Comparison of ENCODE assay signal across 15 cellular contexts in genomic region chr9:124743686-124744348, GRCh38. TPM values are rescaled to one million over a fixed set of nuclear protein-coding genes. Genes with fewer than 3 reads are reported as not detected.
DNase-seq lines count a peak whose midpoint lies in the region; ATAC-seq and TF ChIP-seq lines count a peak whose summit lies in the region.
"Had no signal": no experiment of that assay in that cellular context is flagged by ENCODE, and none has a peak within 500 bp of the region (broad histone marks: within the 10 kb centered on the region; RNA-seq: fewer than 3 reads in every experiment).

No MANE protein-coding gene starts in this region.

- no peaks in the 10 kb centered on the region for H3K36me3 Mint-ChIP-seq in brain
- H3K36me3 Mint-ChIP-seq in progenitor cell of endocrine pancreas (ENCODE audit: insufficient read depth), result peaks cover 8% of the 10 kb centered on the region
- H3K36me3 Mint-ChIP-seq in naive thymus-derived CD4-positive, alpha-beta T cell, result no peaks in the 10 kb centered on the region
- H3K36me3 Mint-ChIP-seq: activated naive CD8-positive, alpha-beta T cell had no signal

- no peak for ATAC-seq in Panc1
- ATAC-seq in HG03439 (IDR thresholded peaks at IDR 0.05; ENCODE audit: unreplicated experiment), result no peak
- ATAC-seq in naive thymus-derived CD4-positive, alpha-beta T cell, result no peak
- no peak for ATAC-seq in HG02763 (IDR thresholded peaks at IDR 0.05; ENCODE audit: unreplicated experiment)
- ATAC-seq: stimulated activated naive CD8-positive, alpha-beta T cell treated with anti-CD3 and anti-CD28 coated beads, Interleukin-15, Interleukin-2, amounts not matched to agents 100 U/mL and 50 U/mL, for 24 hours had no signal

- CTCF ChIA-PET in Panc1 (lab: Charles Lee), result interaction anchor here (1.3 kb wide), 1 partner anchor 127 kb away, joined by 3 read pairs; no protein-coding TSS in a partner anchor
- CTCF ChIA-PET in naive thymus-derived CD4-positive, alpha-beta T cell (lab: Charles Lee), result interaction anchor here (0.6 kb wide), 1 partner anchor 11 kb away, joined by 4 read pairs; no protein-coding TSS in a partner anchor

- H3K4me1 Mint-ChIP-seq in brain (peaks cover 16% of the 10 kb centered on the region), progenitor cell of endocrine pancreas (ENCODE audit: low read depth) (peaks cover 24% of the 10 kb centered on the region)
- peaks cover 0 to 5% (median 0%) of the 10 kb centered on the region in 7 donors for H3K4me1 Mint-ChIP-seq in naive thymus-derived CD4-positive, alpha-beta T cell
- H3K4me1 Mint-ChIP-seq: central memory CD8-positive, alpha-beta T cell had no signal

- H3K27ac Mint-ChIP-seq in brain (peak overlapping the region in 3 of 5 experiments; percentile 12 to 94 (median 66)), progenitor cell of endocrine pancreas (peak overlapping the region; percentile 25)
- no peak overlapping the region for H3K27ac Mint-ChIP-seq in naive thymus-derived CD4-positive, alpha-beta T cell
- H3K27ac Mint-ChIP-seq: activated naive CD8-positive, alpha-beta T cell had no signal

- intact Hi-C loops in Panc1 (cut with micrococcal nuclease; ENCODE audit: unreplicated experiment), result no loop called here
- intact Hi-C loops in naive thymus-derived CD4-positive, alpha-beta T cell (cut with micrococcal nuclease), result no loop called here

- DNase-seq in GM03348 (ENCODE audit: low spot score) (peak; percentile 5), Panc1 (ENCODE audit: low read depth, low spot score) (no peak), progenitor cell of endocrine pancreas (ENCODE audit: low spot score, unreplicated experiment) (no peak), SKM-1 treated with dmso at 0.1 percent for 144 hours (lab: John Stamatoyannopoulos, UW; ENCODE audit: unreplicated experiment) (no peak)
- no peak for DNase-seq in naive thymus-derived CD4-positive, alpha-beta T cell
- DNase-seq: NCI-H2081 treated with DMSO at 0.1 percent for 48 hours; NCI-H526 treated with DMSO at 0.1 percent for 48 hours; stimulated activated naive CD8-positive, alpha-beta T cell treated with anti-CD3 and anti-CD28 coated beads, Interleukin-15, Interleukin-2, amounts not matched to agents 100 U/mL and 50 U/mL, for 24 hours; T-helper 2 cell had no signal

- H3K9me3 ChIP-seq in Panc1 (ENCODE audit: control insufficient read depth, insufficient read depth, low read depth, low read length), result no peaks in the 10 kb centered on the region
- H3K9me3 ChIP-seq in naive thymus-derived CD4-positive, alpha-beta T cell (ENCODE audit: control insufficient read depth in 2 of 3, low read length in 3 of 3), result no peaks in the 10 kb centered on the region

- peak overlapping the region; percentile 54; the same call in 1 of the 2 replicates for H3K27ac ChIP-seq in Panc1 (ENCODE audit: low read length)
- no peak overlapping the region for H3K27ac ChIP-seq in naive thymus-derived CD4-positive, alpha-beta T cell (ENCODE audit: low read depth, low read length)
- H3K27ac ChIP-seq: C4-2B had no signal

- H3K27me3 ChIP-seq in Panc1 (ENCODE audit: control insufficient read depth, insufficient read depth, low read length), result no peaks in the 10 kb centered on the region
- no peaks in the 10 kb centered on the region for H3K27me3 ChIP-seq in naive thymus-derived CD4-positive, alpha-beta T cell (ENCODE audit: control insufficient read depth in 2 of 2, insufficient read depth in 2 of 2, low read length in 2 of 2)

- BruUV-seq in Panc1 (replicated peaks; lab: Mats Ljungman, UMichigan), result no TSS peak

- in situ Hi-C loops in Panc1 (cut with HindIII; ENCODE audit: low pct_unique_long_range_greater_than_20kb, low sequenced_read_pairs), result no loop called here

- POLR2A ChIA-PET in Panc1 (lab: Charles Lee), result no interaction called here
- POLR2A ChIA-PET in naive thymus-derived CD4-positive, alpha-beta T cell (lab: Charles Lee), result no interaction called here

- TF ChIP-seq CTCF in Panc1 (IDR thresholded peaks at IDR 0.05) (no peak), brain (conservative IDR thresholded peaks at IDR 0.05) (no peak), progenitor cell of endocrine pancreas (IDR thresholded peaks at IDR 0.05; ENCODE audit: unreplicated experiment) (no peak)

- H3K9me3 Mint-ChIP-seq in brain, result no peaks in the 10 kb centered on the region
- H3K9me3 Mint-ChIP-seq in progenitor cell of endocrine pancreas (ENCODE audit: low read depth), result no peaks in the 10 kb centered on the region
- no peaks in the 10 kb centered on the region for H3K9me3 Mint-ChIP-seq in naive thymus-derived CD4-positive, alpha-beta T cell
- H3K9me3 Mint-ChIP-seq: central memory CD8-positive, alpha-beta T cell had no signal

- H3K4me1 ChIP-seq in Panc1 (ENCODE audit: control insufficient read depth, insufficient read depth, low read length), result peaks cover 15% of the 10 kb centered on the region
- no peaks in the 10 kb centered on the region for H3K4me1 ChIP-seq in naive thymus-derived CD4-positive, alpha-beta T cell (ENCODE audit: control insufficient read depth in 2 of 2, insufficient read depth in 2 of 2, low read length in 2 of 2)

- H3K4me3 Mint-ChIP-seq in brain (no peak overlapping the region), progenitor cell of endocrine pancreas (ENCODE audit: low read depth) (no peak overlapping the region)
- H3K4me3 Mint-ChIP-seq in naive thymus-derived CD4-positive, alpha-beta T cell, result no peak overlapping the region
- H3K4me3 Mint-ChIP-seq: activated naive CD8-positive, alpha-beta T cell; central memory CD8-positive, alpha-beta T cell had no signal

- H3K4me3 ChIP-seq in Panc1 (ENCODE audit: low read depth in 2 of 2, low read length in 2 of 2), result no peak overlapping the region
- H3K4me3 ChIP-seq in naive thymus-derived CD4-positive, alpha-beta T cell (ENCODE audit: low read length), result no peak overlapping the region

- H3K27me3 Mint-ChIP-seq in brain, result no peaks in the 10 kb centered on the region
- H3K27me3 Mint-ChIP-seq in progenitor cell of endocrine pancreas, result no peaks in the 10 kb centered on the region
- peaks cover 11 to 24% (median 15%) of the 10 kb centered on the region in 5 donors for H3K27me3 Mint-ChIP-seq in naive thymus-derived CD4-positive, alpha-beta T cell

- no peaks in the 10 kb centered on the region for H3K36me3 ChIP-seq in Panc1 (ENCODE audit: control insufficient read depth, insufficient read depth, low read length)
- H3K36me3 ChIP-seq in naive thymus-derived CD4-positive, alpha-beta T cell (ENCODE audit: control insufficient read depth in 2 of 3, insufficient read depth in 3 of 3, low read length in 3 of 3), result no peaks in the 10 kb centered on the region

RNA-seq across cellular contexts. Expression of gene NR6A1, which starts 27.3 kb away (rescaled TPM):
- total RNA-seq in Panc1 (2021; ENCODE audit: unreplicated experiment), result 7.6 TPM
- polyA plus RNA-seq in Panc1 (2012; ENCODE audit: insufficient read length), result 2.5 TPM
- 0.53 TPM for polyA plus RNA-seq in brain (ENCODE audit: insufficient read depth, low read depth, low replicate concordance)
- total RNA-seq in progenitor cell of endocrine pancreas, result 71.6 and 86.4 TPM in 2 replicates
- under 1 TPM in 3 of 5 experiments, not detected in 2; 0.21 to 0.78 (median 0.51) TPM for total RNA-seq in naive thymus-derived CD4-positive, alpha-beta T cell
- polyA plus RNA-seq in naive thymus-derived CD4-positive, alpha-beta T cell, result not detected

RNA-seq across cellular contexts. Expression of gene OLFML2A, which starts 33.1 kb away (rescaled TPM):
- 44.5 TPM for total RNA-seq in Panc1 (2021; ENCODE audit: unreplicated experiment)
- polyA plus RNA-seq in Panc1 (2012; ENCODE audit: insufficient read length), result 34.5 TPM
- 6.3 TPM for polyA plus RNA-seq in brain (ENCODE audit: insufficient read depth, low read depth, low replicate concordance)
- 2.2 and 2.5 TPM in 2 replicates for total RNA-seq in progenitor cell of endocrine pancreas
- under 1 TPM in 1 of 5 experiments, not detected in 4; 0.51 TPM for total RNA-seq in naive thymus-derived CD4-positive, alpha-beta T cell
- polyA plus RNA-seq in naive thymus-derived CD4-positive, alpha-beta T cell, result not detected

Comparison
In these comparisons a context has a peak if more than half of its experiments do, and no peak if none do; other contexts are left out.
1. H3K27ac Mint-ChIP-seq: peak in brain (3 of 5) and progenitor cell of endocrine pancreas (single experiment); none in naive thymus-derived CD4-positive, alpha-beta T cell (0 of 9).
2. RNA of gene OLFML2A, which starts 33.1 kb away (total RNA-seq): 44.5 TPM in Panc1 (single experiment); 2.2 to 2.5 TPM in progenitor cell of endocrine pancreas and 0.51 TPM in naive thymus-derived CD4-positive, alpha-beta T cell; every median in the first group is over 10 times any median in the second.